In the genomic region with DNA sequence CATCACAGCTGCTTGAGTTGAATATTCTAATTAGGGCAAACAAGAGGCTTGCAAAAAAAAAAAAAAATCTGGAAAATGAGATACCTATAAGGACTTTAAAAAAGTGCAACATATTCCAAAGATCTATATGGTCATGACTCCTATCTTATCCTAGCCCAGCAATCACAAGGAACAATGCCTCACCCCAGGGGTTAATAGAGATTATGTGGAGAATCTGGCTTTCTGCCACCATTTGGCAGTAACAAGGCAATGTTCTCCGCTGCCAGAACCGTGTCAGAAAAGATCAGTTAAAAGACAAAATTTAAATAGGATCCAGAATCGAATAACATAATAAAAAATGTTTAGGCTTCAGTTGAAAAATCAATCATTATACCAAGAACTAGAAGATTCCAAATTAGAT, we compare ENCODE assay signal across 31 cellular contexts.
"Had no signal": no experiment of that assay in that cellular context is flagged by ENCODE, and none has a peak within 500 bp of the region (broad histone marks: within the 10 kb centered on the region; RNA-seq: fewer than 3 reads in every experiment).

No MANE protein-coding gene starts in this region.

- H3K4me3 Mint-ChIP-seq: activated CD4-positive, alpha-beta memory T cell treated with anti-CD3 and anti-CD28 coated beads for 36 hours; activated CD4-positive, alpha-beta T cell treated with anti-CD3 and anti-CD28 coated beads for 36 hours; activated CD4-positive, alpha-beta T cell treated with anti-CD3 and anti-CD28 coated beads, Interleukin-2, amount 10 ng/mL, durations not matched to agents 24 days and 14 days; activated CD8-positive, alpha-beta memory T cell treated with anti-CD3 and anti-CD28 coated beads, Interleukin-2, amount 10 ng/mL, durations not matched to agents 7 days and 5 days; activated CD8-positive, alpha-beta T cell treated with anti-CD3 and anti-CD28 coated beads, Interleukin-2, amount 10 ng/mL, durations not matched to agents 7 days and 5 days; activated naive CD4-positive, alpha-beta T cell treated with anti-CD3 and anti-CD28 coated beads for 36 hours; activated naive CD4-positive, alpha-beta T cell treated with anti-CD3 and anti-CD28 coated beads, Interleukin-2, amount 50 U/mL, for 24 hours; activated naive CD8-positive, alpha-beta T cell treated with anti-CD3 and anti-CD28 coated beads for 36 hours; activated naive CD8-positive, alpha-beta T cell treated with anti-CD3 and anti-CD28 coated beads, Interleukin-2, amount 50 U/mL, for 24 hours; activated T-helper 1 cell treated with anti-CD3 and anti-CD28 coated beads, Interleukin-12 subunit alpha, Interleukin-12 subunit beta, Interleukin-2, Interleukin-4 antibody, amounts not matched to agents 30 ng/mL and 10 ng/mL and 1 ng/mL, durations not matched to agents 14 hours and 24 hours and 36 hours; effector memory CD8-positive, alpha-beta T cell had no signal

- H3K36me3 ChIP-seq: adrenal gland, esophagus squamous epithelium, gastroesophageal sphincter, heart right ventricle had no signal

- DNase-seq: activated CD4-positive, alpha-beta memory T cell treated with anti-CD3 and anti-CD28 coated beads for 36 hours; activated CD4-positive, alpha-beta T cell treated with anti-CD3 and anti-CD28 coated beads for 36 hours; activated CD4-positive, alpha-beta T cell treated with anti-CD3 and anti-CD28 coated beads, Interleukin-2, amount 10 ng/mL, durations not matched to agents 24 days and 14 days; activated CD4-positive, CD25-positive, alpha-beta regulatory T cell; activated CD4-positive, CD25-positive, alpha-beta regulatory T cell treated with anti-CD3 and anti-CD28 coated beads, Interleukin-2, amount 50 U/mL, for 72 hours; activated CD8-positive, alpha-beta memory T cell treated with anti-CD3 and anti-CD28 coated beads, Interleukin-2, amount 10 ng/mL, durations not matched to agents 7 days and 5 days; activated CD8-positive, alpha-beta memory T cell treated with anti-CD3 and anti-CD28 coated beads, Interleukin-2, amount 50 U/mL, for 4 hours; activated CD8-positive, alpha-beta T cell treated with anti-CD3 and anti-CD28 coated beads, Interleukin-2, amount 10 ng/mL, durations not matched to agents 7 days and 5 days; activated effector memory CD4-positive, alpha-beta T cell treated with anti-CD3 and anti-CD28 coated beads, Interleukin-2, amount 50 U/mL, for 16 hours; activated naive CD4-positive, alpha-beta T cell treated with anti-CD3 and anti-CD28 coated beads for 36 hours; activated naive CD8-positive, alpha-beta T cell treated with anti-CD3 and anti-CD28 coated beads for 36 hours; activated naive CD8-positive, alpha-beta T cell treated with anti-CD3 and anti-CD28 coated beads, Interleukin-2, amount 50 U/mL, for 24 hours; activated T-cell treated with anti-CD3 and anti-CD28 coated beads, Interleukin-2, amount 50 U/mL, for 1 hour; activated T-cell treated with anti-CD3 and anti-CD28 coated beads, Interleukin-2, amount 50 U/mL, for 48 hours; adrenal gland; amygdala; body of pancreas; cerebellar nuclear complex; dermis blood vessel endothelial cell; effector CD4-positive, alpha-beta T cell; effector memory CD8-positive, alpha-beta T cell; esophagus squamous epithelium; foreskin melanocyte; heart right ventricle; T-helper 2 cell had no signal

- H3K36me3 Mint-ChIP-seq: activated CD4-positive, alpha-beta memory T cell treated with anti-CD3 and anti-CD28 coated beads for 36 hours; activated CD8-positive, alpha-beta memory T cell treated with anti-CD3 and anti-CD28 coated beads, Interleukin-2, amount 10 ng/mL, durations not matched to agents 7 days and 5 days; activated naive CD4-positive, alpha-beta T cell treated with anti-CD3 and anti-CD28 coated beads, Interleukin-2, amount 50 U/mL, for 24 hours; activated naive CD8-positive, alpha-beta T cell treated with anti-CD3 and anti-CD28 coated beads for 36 hours had no signal

- H3K4me3 ChIP-seq: adrenal gland, body of pancreas, coronary artery, esophagus squamous epithelium, gastroesophageal sphincter, heart right ventricle had no signal

- H3K27ac Mint-ChIP-seq: activated CD4-positive, alpha-beta memory T cell treated with anti-CD3 and anti-CD28 coated beads for 36 hours; activated CD4-positive, alpha-beta T cell treated with anti-CD3 and anti-CD28 coated beads for 36 hours; activated CD4-positive, alpha-beta T cell treated with anti-CD3 and anti-CD28 coated beads, Interleukin-2, amount 10 ng/mL, durations not matched to agents 24 days and 14 days; activated CD8-positive, alpha-beta memory T cell treated with anti-CD3 and anti-CD28 coated beads, Interleukin-2, amount 10 ng/mL, durations not matched to agents 7 days and 5 days; activated CD8-positive, alpha-beta T cell treated with anti-CD3 and anti-CD28 coated beads, Interleukin-2, amount 10 ng/mL, durations not matched to agents 7 days and 5 days; activated naive CD4-positive, alpha-beta T cell treated with anti-CD3 and anti-CD28 coated beads for 36 hours; activated naive CD4-positive, alpha-beta T cell treated with anti-CD3 and anti-CD28 coated beads, Interleukin-2, amount 50 U/mL, for 24 hours; activated naive CD8-positive, alpha-beta T cell treated with anti-CD3 and anti-CD28 coated beads for 36 hours; activated naive CD8-positive, alpha-beta T cell treated with anti-CD3 and anti-CD28 coated beads, Interleukin-2, amount 50 U/mL, for 24 hours; activated T-helper 1 cell treated with anti-CD3 and anti-CD28 coated beads, Interleukin-12 subunit alpha, Interleukin-12 subunit beta, Interleukin-2, Interleukin-4 antibody, amounts not matched to agents 30 ng/mL and 10 ng/mL and 1 ng/mL, durations not matched to agents 14 hours and 24 hours and 36 hours; activated T-helper 2 cell treated with anti-CD3 and anti-CD28 coated beads, Interferon-gamma antibody, Interleukin-2, Interleukin-4, amounts not matched to agents 10 μg/mL and 5 μg/mL and 100 μg/mL, durations not matched to agents 14 hours and 24 hours and 36 hours; effector memory CD8-positive, alpha-beta T cell had no signal

- H3K4me1 ChIP-seq: adrenal gland, body of pancreas, esophagus squamous epithelium, gastroesophageal sphincter, heart right ventricle had no signal

- H3K9me3 ChIP-seq: adrenal gland, body of pancreas, esophagus squamous epithelium, gastroesophageal sphincter had no signal

- H3K27me3 ChIP-seq: adrenal gland, body of pancreas, esophagus squamous epithelium, gastroesophageal sphincter, heart right ventricle had no signal

- H3K4me1 Mint-ChIP-seq: activated CD4-positive, alpha-beta T cell treated with anti-CD3 and anti-CD28 coated beads for 36 hours; activated CD4-positive, alpha-beta T cell treated with anti-CD3 and anti-CD28 coated beads, Interleukin-2, amount 10 ng/mL, durations not matched to agents 24 days and 14 days; activated CD8-positive, alpha-beta memory T cell treated with anti-CD3 and anti-CD28 coated beads, Interleukin-2, amount 10 ng/mL, durations not matched to agents 7 days and 5 days; activated naive CD4-positive, alpha-beta T cell treated with anti-CD3 and anti-CD28 coated beads, Interleukin-2, amount 50 U/mL, for 24 hours; activated naive CD8-positive, alpha-beta T cell treated with anti-CD3 and anti-CD28 coated beads for 36 hours; activated naive CD8-positive, alpha-beta T cell treated with anti-CD3 and anti-CD28 coated beads, Interleukin-2, amount 50 U/mL, for 24 hours had no signal

- H3K27me3 Mint-ChIP-seq: activated CD4-positive, alpha-beta memory T cell treated with anti-CD3 and anti-CD28 coated beads for 36 hours; activated CD4-positive, alpha-beta T cell treated with anti-CD3 and anti-CD28 coated beads for 36 hours; activated CD4-positive, alpha-beta T cell treated with anti-CD3 and anti-CD28 coated beads, Interleukin-2, amount 10 ng/mL, durations not matched to agents 24 days and 14 days; activated CD8-positive, alpha-beta memory T cell treated with anti-CD3 and anti-CD28 coated beads, Interleukin-2, amount 10 ng/mL, durations not matched to agents 7 days and 5 days; activated naive CD4-positive, alpha-beta T cell treated with anti-CD3 and anti-CD28 coated beads, Interleukin-2, amount 50 U/mL, for 24 hours; activated naive CD8-positive, alpha-beta T cell treated with anti-CD3 and anti-CD28 coated beads for 36 hours; activated naive CD8-positive, alpha-beta T cell treated with anti-CD3 and anti-CD28 coated beads, Interleukin-2, amount 50 U/mL, for 24 hours; effector memory CD8-positive, alpha-beta T cell had no signal

- H3K27ac ChIP-seq: adrenal gland, body of pancreas, coronary artery, epithelial cell of prostate, esophagus squamous epithelium, gastroesophageal sphincter, heart right ventricle had no signal
